9 cellular contexts compared by ENCODE assay signal in the genomic region with DNA sequence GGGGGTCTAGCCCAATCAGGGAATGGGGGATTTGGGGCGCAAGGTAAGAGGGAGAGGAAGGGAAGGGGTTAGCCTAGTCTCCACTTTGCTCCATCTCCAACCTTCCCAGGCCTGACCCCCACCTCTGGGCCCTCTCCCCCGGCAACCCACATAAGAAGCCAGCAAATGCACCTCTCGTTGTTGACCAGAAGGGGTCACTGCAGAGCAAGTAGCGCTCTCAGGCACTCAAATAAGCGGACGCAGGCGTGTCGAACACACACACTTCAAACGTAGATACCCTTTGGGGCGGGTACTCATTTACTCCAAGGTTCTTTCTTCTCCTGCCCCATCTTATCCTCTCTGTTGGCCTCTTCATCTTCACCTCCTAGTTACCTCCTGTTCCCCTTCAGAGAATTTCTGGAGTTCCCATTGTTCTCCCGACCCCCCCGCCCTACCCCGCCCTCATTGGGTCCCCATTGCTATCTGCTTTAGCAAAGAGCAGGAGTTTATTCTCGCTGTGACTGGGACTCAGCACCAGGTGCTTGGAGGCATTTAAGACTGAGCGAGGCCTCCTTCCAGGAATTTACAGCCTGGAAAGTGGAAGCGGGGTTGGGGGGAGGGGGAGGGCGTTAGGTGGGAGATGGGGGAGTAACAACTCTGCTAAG. TPM values are rescaled to one million over a fixed set of nuclear protein-coding genes. Genes with fewer than 3 reads are reported as not detected.
DNase-seq lines count a peak whose midpoint lies in the region; ATAC-seq, FAIRE-seq and TF ChIP-seq lines count a peak whose summit lies in the region.
"Had no signal": no experiment of that assay in that cellular context is flagged by ENCODE, and none has a peak within 500 bp of the region (broad histone marks: within the 10 kb centered on the region; RNA-seq: fewer than 3 reads in every experiment).

No MANE protein-coding gene starts in this region.

- intact Hi-C loops in Caco-2 (cut with micrococcal nuclease; ENCODE audit: unreplicated experiment): no loop called here
- intact Hi-C loops in heart right ventricle (cut with DNase I): loop anchor here in 8 of 10 donors (5.0 to 10.0 kb wide), 4 partner anchors 432 to 567 kb away; no protein-coding TSS in a partner anchor

- POLR2A ChIA-PET in Caco-2 (lab: Charles Lee): no interaction called here
- POLR2A ChIA-PET in activated CD4-positive, alpha-beta T cell treated with anti-CD3 and anti-CD28 coated beads, Interleukin-2, amount 10 ng/mL, durations not matched to agents 7 days and 5 days (lab: Charles Lee): no interaction called here

- no peaks in the 10 kb centered on the region for H3K27me3 ChIP-seq in Caco-2 (replicated peaks; ENCODE audit: control insufficient read depth, insufficient read depth, low read length)
- peaks cover 11 to 87% (median 70%) of the 10 kb centered on the region in 7 donors for H3K27me3 ChIP-seq in heart right ventricle

- CTCF ChIA-PET in Caco-2 (lab: Charles Lee): no interaction called here
- CTCF ChIA-PET in activated CD4-positive, alpha-beta T cell treated with anti-CD3 and anti-CD28 coated beads, Interleukin-2, amount 10 ng/mL, durations not matched to agents 7 days and 5 days (lab: Charles Lee): no interaction called here

- no peaks in the 10 kb centered on the region for H3K9me3 Mint-ChIP-seq in Caco-2 (ENCODE audit: unreplicated experiment)
- H3K9me3 Mint-ChIP-seq in activated CD4-positive, alpha-beta T cell treated with anti-CD3 and anti-CD28 coated beads, Interleukin-2, amount 10 ng/mL, durations not matched to agents 7 days and 5 days: no peaks in the 10 kb centered on the region

- FAIRE-seq in RCC 7860 (lab: Jason Lieb, UNC): no peak

- TF ChIP-seq CTCF in Caco-2 (IDR thresholded peaks at IDR 0.05; ENCODE audit: insufficient read depth in 1 of 2, low read depth in 1 of 2, low read length in 1 of 2, severe bottlenecking in 1 of 2, unreplicated experiment in 1 of 2) (peak; percentile 49 to 52), heart right ventricle (IDR thresholded peaks at IDR 0.05) (peak; percentile 33 to 74 (median 68))

- BruUV-seq in Caco-2 (replicated peaks; lab: Mats Ljungman, UMichigan): no TSS peak

- H3K4me3 ChIP-seq in Caco-2 (ENCODE audit: low read depth, low read length) (no peak overlapping the region), heart right ventricle (no peak overlapping the region)

- H3K36me3 ChIP-seq in Caco-2 (ENCODE audit: control insufficient read depth, insufficient read depth, low read length) (no peaks in the 10 kb centered on the region), heart right ventricle (no peaks in the 10 kb centered on the region)

- no peak overlapping the region for H3K27ac ChIP-seq in heart right ventricle

- DNase-seq in Caco-2 (peak; percentile 38 to 44), NCI-H2029 (lab: John Stamatoyannopoulos, UW) (peak; percentile 81), heart right ventricle (peak in 1 of 2 donors; percentile 17), pulmonary artery endothelial cell (ENCODE audit: low read depth, low spot score) (peak; percentile 5), RCC 7860 (ENCODE audit: low spot score) (no peak)
- peak; percentile 20 for DNase-seq in activated CD4-positive, alpha-beta T cell treated with anti-CD3 and anti-CD28 coated beads, Interleukin-2, amount 10 ng/mL, durations not matched to agents 7 days and 5 days

- 2% methylated on average over 17 of the region's 17 CpGs for WGBS in heart right ventricle, 2 donors

- H3K4me1 Mint-ChIP-seq in Caco-2 (ENCODE audit: low read depth, unreplicated experiment): no peaks in the 10 kb centered on the region
- H3K4me1 Mint-ChIP-seq in activated CD4-positive, alpha-beta T cell treated with anti-CD3 and anti-CD28 coated beads, Interleukin-2, amount 10 ng/mL, durations not matched to agents 7 days and 5 days: no peaks in the 10 kb centered on the region

- no peaks in the 10 kb centered on the region for H3K36me3 Mint-ChIP-seq in Caco-2 (ENCODE audit: insufficient read depth, unreplicated experiment)
- no peaks in the 10 kb centered on the region for H3K36me3 Mint-ChIP-seq in activated CD4-positive, alpha-beta T cell treated with anti-CD3 and anti-CD28 coated beads, Interleukin-2, amount 10 ng/mL, durations not matched to agents 7 days and 5 days (ENCODE audit: low read depth)

- H3K4me1 ChIP-seq in Caco-2: no peaks in the 10 kb centered on the region
- H3K4me1 ChIP-seq in heart right ventricle: peaks cover 0 to 16% (median 6%) of the 10 kb centered on the region in 9 donors

- no peaks in the 10 kb centered on the region for H3K9me3 ChIP-seq in Caco-2
- peaks cover 0 to 3% (median 0%) of the 10 kb centered on the region in 11 donors for H3K9me3 ChIP-seq in heart right ventricle

- H3K27ac Mint-ChIP-seq in Caco-2 (ENCODE audit: unreplicated experiment): no peak overlapping the region
- no peak overlapping the region for H3K27ac Mint-ChIP-seq in activated CD4-positive, alpha-beta T cell treated with anti-CD3 and anti-CD28 coated beads, Interleukin-2, amount 10 ng/mL, durations not matched to agents 7 days and 5 days

- no peak overlapping the region for H3K4me3 Mint-ChIP-seq in Caco-2 (ENCODE audit: unreplicated experiment)
- H3K4me3 Mint-ChIP-seq in activated CD4-positive, alpha-beta T cell treated with anti-CD3 and anti-CD28 coated beads, Interleukin-2, amount 10 ng/mL, durations not matched to agents 7 days and 5 days: no peak overlapping the region

- H3K27me3 Mint-ChIP-seq in Caco-2 (ENCODE audit: insufficient read depth, unreplicated experiment): peaks cover 14% of the 10 kb centered on the region
- H3K27me3 Mint-ChIP-seq in activated CD4-positive, alpha-beta T cell treated with anti-CD3 and anti-CD28 coated beads, Interleukin-2, amount 10 ng/mL, durations not matched to agents 7 days and 5 days: peaks cover 21% of the 10 kb centered on the region

- ATAC-seq in GM21528 (IDR thresholded peaks at IDR 0.05; ENCODE audit: low FRiP score, unreplicated experiment): peak; percentile 72
- ATAC-seq in heart right ventricle: peak in 5 of 8 donors; percentile 31 to 64 (median 53)
- ATAC-seq in HG03108 (IDR thresholded peaks at IDR 0.05; ENCODE audit: unreplicated experiment): no peak

RNA-seq across cellular contexts. Expression of a gene that starts 1.5 kb away (rescaled TPM):
- not detected in 2 replicates for total RNA-seq in Caco-2 (2022)
- total RNA-seq in activated CD4-positive, alpha-beta T cell treated with anti-CD3 and anti-CD28 coated beads, Interleukin-2, amount 10 ng/mL, durations not matched to agents 7 days and 5 days: not detected
- under 1 TPM; 0.15 to 0.49 (median 0.29) TPM for total RNA-seq in heart right ventricle
- under 1 TPM; 0.06 to 0.37 TPM for polyA plus RNA-seq in heart right ventricle
- not detected in 2 replicates for total RNA-seq in pulmonary artery endothelial cell
- total RNA-seq: T-helper 1 cell treated with Interleukin-12 subunit alpha and Interleukin-12 subunit beta and Interleukin-4 antibody, amounts not matched to agents 30 ng/mL and 1 ng/mL, for 36 hours had no signal
